8 cellular contexts compared by ENCODE assay signal in genomic region chr2:47783491-47784330, GRCh38. TPM values are rescaled to one million over a fixed set of nuclear protein-coding genes. Genes with fewer than 3 reads are reported as not detected.
DNase-seq lines count a peak whose midpoint lies in the region; ATAC-seq, FAIRE-seq and TF ChIP-seq lines count a peak whose summit lies in the region.

No MANE protein-coding gene starts in this region.

- peaks cover 46% of the 10 kb centered on the region for H3K4me1 ChIP-seq in HepG2 (ENCODE audit: insufficient read depth, low read length)

- no peak for DNase-seq in AG04450 (ENCODE audit: low read depth, low spot score)
- DNase-seq in NCI-H345 (lab: John Stamatoyannopoulos, UW), result peak; percentile 74
- peak; percentile 87 for DNase-seq in activated CD4-positive, alpha-beta T cell treated with anti-CD3 and anti-CD28 coated beads, Interleukin-2, amount 10 ng/mL, durations not matched to agents 24 days and 14 days
- DNase-seq in coronary artery (ENCODE audit: low spot score), result peak; percentile 76
- peak; percentile 60 for DNase-seq in HepG2 (ENCODE audit: low spot score)
- DNase-seq in stimulated activated CD4-positive, alpha-beta T cell treated with anti-CD3 and anti-CD28 coated beads, Interleukin-4, amount 100 ng/mL, for 24 hours, result peak; percentile 63

- H3K4me3 Mint-ChIP-seq in activated CD4-positive, alpha-beta T cell treated with anti-CD3 and anti-CD28 coated beads, Interleukin-2, amount 10 ng/mL, durations not matched to agents 24 days and 14 days, result peak overlapping the region; percentile 90

- 1% methylated on average over 66 of the region's 71 CpGs for WGBS in HepG2 (ENCODE audit: low lambda C conversion rate)

- BruUV-seq in HepG2 (replicated peaks; lab: Mats Ljungman, UMichigan), result no TSS peak

- CTCF ChIA-PET in AG04450 (lab: Charles Lee) (interaction anchor here (0.6 to 4.6 kb wide), 2 partner anchors 17 to 347 kb away, joined by 3 to 30 read pairs; no protein-coding TSS in a partner anchor), HepG2 (lab: Yijun Ruan, JAX; ENCODE audit: low intra/inter-chr PET ratio, low total read pairs) (no interaction called here)

- H3K27me3 Mint-ChIP-seq in activated CD4-positive, alpha-beta T cell treated with anti-CD3 and anti-CD28 coated beads, Interleukin-2, amount 10 ng/mL, durations not matched to agents 24 days and 14 days, result no peaks in the 10 kb centered on the region

- peak overlapping the region; percentile 89 for H3K27ac Mint-ChIP-seq in activated CD4-positive, alpha-beta T cell treated with anti-CD3 and anti-CD28 coated beads, Interleukin-2, amount 10 ng/mL, durations not matched to agents 24 days and 14 days

- H3K4me3 ChIP-seq in AG04450 (ENCODE audit: low read depth, low read length) (peak overlapping the region; percentile 83), coronary artery (peak overlapping the region; percentile 91), HepG2 (replicated peaks in 1 of 3; ENCODE audit: insufficient read depth in 1 of 3, low read depth in 2 of 3, low read length in 3 of 3) (peak overlapping the region; percentile 68 to 85 (median 77))

- in situ Hi-C loops in HepG2 (cut with HindIII; ENCODE audit: extremely low pct_ligation_motif_present, low pct_unique_long_range_greater_than_20kb), result no loop called here

- FAIRE-seq in HepG2 (lab: Jason Lieb, UNC), result no peak

- H3K4me1 Mint-ChIP-seq in activated CD4-positive, alpha-beta T cell treated with anti-CD3 and anti-CD28 coated beads, Interleukin-2, amount 10 ng/mL, durations not matched to agents 24 days and 14 days, result peaks cover 14% of the 10 kb centered on the region

- H3K27me3 ChIP-seq in AG04450 (ENCODE audit: control insufficient read depth, insufficient read depth, low read length) (no peaks in the 10 kb centered on the region), HepG2 (ENCODE audit: control insufficient read depth in 1 of 2, insufficient read depth in 2 of 2, low read length in 2 of 2) (peaks cover 0 to 6% of the 10 kb centered on the region in 2 experiments; a peak in 2 of 5 replicates)

- no peak for TF ChIP-seq EP300 in HepG2 (IDR thresholded peaks at IDR 0.05; ENCODE audit: low read depth in 2 of 2, low read length in 2 of 2)
- TF ChIP-seq EP300 in HepG2 (CRISPR knock-in tag; IDR thresholded peaks at IDR 0.05; ENCODE audit: borderline replicate concordance), result no peak

- H3K4me2 ChIP-seq in HepG2 (ENCODE audit: low read depth, low read length), result peak overlapping the region; percentile 87

- no peak for TF ChIP-seq CTCF in AG04450 (IDR thresholded peaks at IDR 0.05; ENCODE audit: low read depth, low read length)
- no peak for TF ChIP-seq CTCF in coronary artery (IDR thresholded peaks at IDR 0.05)
- peak; percentile 39; the same call in 1 of the 2 replicates for TF ChIP-seq CTCF in HepG2 (CRISPR knock-in tag; IDR thresholded peaks at IDR 0.05)

- peaks cover 3% of the 10 kb centered on the region; the same call in 1 of the 2 replicates for H3K9me3 ChIP-seq in AG04450 (ENCODE audit: control insufficient read depth, insufficient read depth, low read length)
- no peaks in the 10 kb centered on the region for H3K9me3 ChIP-seq in HepG2 (ENCODE audit: low read length)

- TF ChIP-seq RAD21 in HepG2 (CRISPR knock-in tag; IDR thresholded peaks at IDR 0.05), result no peak

- H3K27ac ChIP-seq in AG04450 (ENCODE audit: low read depth, low read length), result peak overlapping the region; percentile 75
- H3K27ac ChIP-seq in coronary artery, result peak overlapping the region; percentile 88 to 92
- H3K27ac ChIP-seq in HepG2 (ENCODE audit: extremely low read length, insufficient read depth, low read length), result peak overlapping the region; percentile 93

- peaks cover 47% of the 10 kb centered on the region for H3K79me2 ChIP-seq in HepG2 (ENCODE audit: insufficient read depth, low read length)

- ATAC-seq in GM18868 (IDR thresholded peaks at IDR 0.05; ENCODE audit: unreplicated experiment), result peak; percentile 25
- peak; percentile 32 for ATAC-seq in HG03139 (IDR thresholded peaks at IDR 0.05; ENCODE audit: unreplicated experiment)
- peak; percentile 55 for ATAC-seq in HepG2

- TF ChIP-seq POLR2A in HepG2 (IDR thresholded peaks at IDR 0.05; ENCODE audit: insufficient read depth in 1 of 2, low read depth in 2 of 2, low read length in 2 of 2), result no peak

- POLR2A ChIA-PET in AG04450 (lab: Yijun Ruan, JAX) (interaction anchor here (1.0 to 1.3 kb wide), 6 partner anchors 9 to 381 kb away, joined by 3 to 6 read pairs (median 4); partner anchors contain the start of gene MSH2), HepG2 (lab: Yijun Ruan, JAX) (interaction anchor here (1.3 to 2.5 kb wide), 7 partner anchors 8 to 441 kb away, joined by 4 to 11 read pairs (median 5); no protein-coding TSS in a partner anchor)

- peaks cover 19% of the 10 kb centered on the region for H3K36me3 Mint-ChIP-seq in activated CD4-positive, alpha-beta T cell treated with anti-CD3 and anti-CD28 coated beads, Interleukin-2, amount 10 ng/mL, durations not matched to agents 24 days and 14 days (ENCODE audit: low read depth)

- intact Hi-C loops in activated CD4-positive, alpha-beta T cell treated with anti-CD3 and anti-CD28 coated beads, Interleukin-2, amount 10 ng/mL, durations not matched to agents 24 days and 14 days (cut with micrococcal nuclease), result loop anchor here (1.0 to 5.0 kb wide), 4 partner anchors 123 to 639 kb away; partner anchors contain the start of genes FBXO11 and MSH2
- intact Hi-C loops in HepG2 (cut with micrococcal nuclease; ENCODE audit: unreplicated experiment), result loop anchor here (2.0 to 10.0 kb wide), 2 partner anchors 121 to 323 kb away; partner anchors contain the start of gene FBXO11

- H2AFZ ChIP-seq in HepG2 (ENCODE audit: low read length), result no peak overlapping the region

- peak overlapping the region; percentile 85 for H3K9ac ChIP-seq in HepG2 (ENCODE audit: insufficient read depth, low read depth, low read length)

- H4K20me1 ChIP-seq in HepG2 (ENCODE audit: insufficient read depth, low read length), result peaks cover 40% of the 10 kb centered on the region

- no peaks in the 10 kb centered on the region for H3K9me3 Mint-ChIP-seq in activated CD4-positive, alpha-beta T cell treated with anti-CD3 and anti-CD28 coated beads, Interleukin-2, amount 10 ng/mL, durations not matched to agents 24 days and 14 days

- H3K36me3 ChIP-seq in HepG2 (replicated peaks in 1 of 2; ENCODE audit: control insufficient read depth in 1 of 2, insufficient read depth in 2 of 2, low read length in 2 of 2), result peaks cover 3 to 10% of the 10 kb centered on the region in 2 experiments; a peak in 2 of 5 replicates

TF ChIP-seq in HepG2, 621 proteins besides CTCF, POLR2A, EP300 and RAD21 (continues in another document):
- TF ChIP-seq HNRNPH1 (optimal IDR thresholded peaks at IDR 0.05; ENCODE audit: low read depth, low read length), result no peak
- TF ChIP-seq ETV6 (CRISPR knock-in tag; conservative IDR thresholded peaks at IDR 0.05), result no peak
- TF ChIP-seq HDAC1 (CRISPR knock-in tag; IDR thresholded peaks at IDR 0.05), result peak; percentile 11
- no peak for TF ChIP-seq ZNF577 (CRISPR knock-in tag; IDR thresholded peaks at IDR 0.05; ENCODE audit: borderline replicate concordance, low read depth)
- TF ChIP-seq MNT (IDR thresholded peaks at IDR 0.05), result no peak
- TF ChIP-seq ZNF703 (CRISPR knock-in tag; IDR thresholded peaks at IDR 0.05; ENCODE audit: borderline replicate concordance), result 0 out of 2 replicates have a peak, but pooled peaks have one; percentile 66
- TF ChIP-seq ZMAT3 (CRISPR knock-in tag; conservative IDR thresholded peaks at IDR 0.05), result peak; percentile 51; the same call in 1 of the 2 replicates
- TF ChIP-seq GFI1 (CRISPR knock-in tag; IDR thresholded peaks at IDR 0.05; ENCODE audit: borderline replicate concordance), result no peak
- TF ChIP-seq ZKSCAN5 (CRISPR knock-in tag; IDR thresholded peaks at IDR 0.05), result no peak

RNA-seq across cellular contexts. Expression of gene MSH6, which starts 0.8 kb away (rescaled TPM):
- polyA plus RNA-seq in AG04450 (2011; rRNA removed) (34.0 and 43.7 TPM in 2 replicates), HepG2 (2011; rRNA removed) (18.1 and 20.8 TPM in 2 replicates)
- polyA minus RNA-seq in AG04450 (2011; rRNA and poly(A)+ RNA removed), result 26.0 and 46.9 TPM in 2 replicates
- total RNA-seq in activated CD4-positive, alpha-beta T cell treated with anti-CD3 and anti-CD28 coated beads, Interleukin-2, amount 10 ng/mL, durations not matched to agents 24 days and 14 days, result 148 and 153 TPM in 2 replicates
- 113 and 168 TPM in 2 replicates for total RNA-seq in HepG2 (2016; rRNA removed; fragmentation: Illumina TruSeq; extraction: Trizol)
- 5.9 and 6.7 TPM in 2 replicates for total RNA-seq in HepG2 (2016; cell fraction: cytosol; rRNA removed; fragmentation: Illumina TruSeq; extraction: Trizol; ENCODE audit: low read depth)
- 111 and 163 TPM in 2 replicates for total RNA-seq in HepG2 (2016; cell fraction: insoluble cytoplasmic fraction; rRNA removed; fragmentation: Illumina TruSeq; extraction: Trizol)
- total RNA-seq in HepG2 (2016; cell fraction: membrane; rRNA removed; fragmentation: Illumina TruSeq; extraction: Trizol), result 14.7 and 15.3 TPM in 2 replicates
- 64.0 and 69.2 TPM in 2 replicates for total RNA-seq in HepG2 (2016; cell fraction: nucleus; rRNA removed; fragmentation: Illumina TruSeq; extraction: Trizol)
- polyA plus RNA-seq in HepG2 (2011; cell fraction: cytosol; rRNA removed), result 9.8 and 13.1 TPM in 2 replicates
- polyA plus RNA-seq in HepG2 (2011; cell fraction: nucleus; rRNA removed), result 12.9 and 13.6 TPM in 2 replicates
- polyA plus RNA-seq in HepG2 (2012), result 27.8 and 54.9 TPM in 2 replicates
- polyA plus RNA-seq in HepG2 (2016; cell fraction: cytosol; fragmentation: Illumina TruSeq; extraction: Trizol; ENCODE audit: low read depth), result 0.76 and 1.1 TPM in 2 replicates
- polyA plus RNA-seq in HepG2 (2016; cell fraction: insoluble cytoplasmic fraction; fragmentation: Illumina TruSeq; extraction: Trizol; ENCODE audit: low read depth), result 91.7 and 97.3 TPM in 2 replicates
- 2.1 and 3.5 TPM in 2 replicates for polyA plus RNA-seq in HepG2 (2016; cell fraction: membrane; fragmentation: Illumina TruSeq; extraction: Trizol; ENCODE audit: low read depth)
- 63.1 and 63.5 TPM in 2 replicates for polyA plus RNA-seq in HepG2 (2016; cell fraction: nucleus; fragmentation: Illumina TruSeq; extraction: Trizol; ENCODE audit: insufficient read depth, low read depth)
- polyA minus RNA-seq in HepG2 (2011; rRNA and poly(A)+ RNA removed; ENCODE audit: low replicate concordance), result 14.9 and 32.3 TPM in 2 replicates
- polyA minus RNA-seq in HepG2 (2011; cell fraction: cytosol; rRNA and poly(A)+ RNA removed), result 31.4 and 36.9 TPM in 2 replicates
- polyA minus RNA-seq in HepG2 (2011; cell fraction: nucleus; rRNA and poly(A)+ RNA removed), result 36.4 and 40.2 TPM in 2 replicates
